In the genomic region with DNA sequence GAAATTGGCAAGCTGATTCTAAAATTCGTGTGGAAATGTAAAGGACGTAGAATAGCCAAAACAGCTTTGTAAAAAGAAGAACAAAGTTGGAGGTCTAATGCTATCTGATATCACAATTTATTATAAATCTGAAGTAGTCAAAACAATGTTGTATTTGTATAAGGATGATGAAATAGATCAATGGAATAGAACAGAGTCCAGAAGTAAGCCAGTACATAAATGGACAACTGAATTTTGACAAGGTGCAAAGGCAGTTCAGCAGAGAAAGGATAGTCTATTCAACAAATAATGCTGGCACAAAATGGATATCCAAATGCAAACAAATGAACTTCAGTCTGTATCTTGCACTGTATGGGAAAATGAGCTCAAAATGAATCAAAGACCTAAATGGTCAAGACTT, we compare ENCODE assay signal across 26 cellular contexts.
"Had no signal": no experiment of that assay in that cellular context is flagged by ENCODE, and none has a peak within 500 bp of the region (broad histone marks: within the 10 kb centered on the region; RNA-seq: fewer than 3 reads in every experiment).

No MANE protein-coding gene starts in this region.

- DNase-seq: activated CD4-positive, alpha-beta memory T cell treated with anti-CD3 and anti-CD28 coated beads, Interleukin-2, amount 10 ng/mL, durations not matched to agents 7 days and 5 days; activated CD4-positive, alpha-beta T cell treated with anti-CD3 and anti-CD28 coated beads for 36 hours; activated CD4-positive, alpha-beta T cell treated with anti-CD3 and anti-CD28 coated beads, Interleukin-2, amount 50 U/mL, for 1 hour; activated gamma-delta T cell; activated naive CD4-positive, alpha-beta T cell treated with anti-CD3 and anti-CD28 coated beads for 36 hours; activated T-cell treated with anti-CD3 and anti-CD28 coated beads for 4 hours; activated T-cell treated with anti-CD3 and anti-CD28 coated beads, Interleukin-2, amount 50 U/mL, for 48 hours; amygdala; NCI-H1092; NCI-H1417; NCI-H1930; NCI-H2107; NCI-H2171 treated with DMSO at 0.1 percent for 48 hours; NCI-H226; NCI-H524; SHP77 treated with DMSO at 0.1 percent for 48 hours; T-cell; T-helper 2 cell; T1000 had no signal

- H3K4me3 Mint-ChIP-seq: activated CD4-positive, alpha-beta memory T cell treated with anti-CD3 and anti-CD28 coated beads, Interleukin-2, amount 10 ng/mL, durations not matched to agents 7 days and 5 days; activated CD4-positive, alpha-beta T cell treated with anti-CD3 and anti-CD28 coated beads for 36 hours; activated naive CD4-positive, alpha-beta T cell treated with anti-CD3 and anti-CD28 coated beads for 36 hours; activated naive CD8-positive, alpha-beta T cell; activated T-helper 17 cell treated with anti-CD3 and anti-CD28 coated beads, Interleukin-2, amount 50 U/mL, for 72 hours; brain; central memory CD8-positive, alpha-beta T cell; T-cell had no signal

- H3K27ac Mint-ChIP-seq: activated CD4-positive, alpha-beta memory T cell treated with anti-CD3 and anti-CD28 coated beads, Interleukin-2, amount 10 ng/mL, durations not matched to agents 7 days and 5 days; activated CD4-positive, alpha-beta T cell treated with anti-CD3 and anti-CD28 coated beads for 36 hours; activated naive CD4-positive, alpha-beta T cell treated with anti-CD3 and anti-CD28 coated beads for 36 hours; activated naive CD8-positive, alpha-beta T cell; activated T-helper 17 cell treated with anti-CD3 and anti-CD28 coated beads, Interleukin-2, amount 50 U/mL, for 72 hours; brain; T-cell had no signal

- H3K9me3 Mint-ChIP-seq: activated CD4-positive, alpha-beta memory T cell treated with anti-CD3 and anti-CD28 coated beads, Interleukin-2, amount 10 ng/mL, durations not matched to agents 7 days and 5 days; activated T-helper 17 cell treated with anti-CD3 and anti-CD28 coated beads, Interleukin-2, amount 50 U/mL, for 72 hours; central memory CD8-positive, alpha-beta T cell had no signal

- FAIRE-seq: astrocyte, RCC 7860, TTC549 had no signal

- H3K27me3 Mint-ChIP-seq: activated CD4-positive, alpha-beta T cell treated with anti-CD3 and anti-CD28 coated beads for 36 hours; activated naive CD8-positive, alpha-beta T cell; activated T-helper 17 cell treated with anti-CD3 and anti-CD28 coated beads, Interleukin-2, amount 50 U/mL, for 72 hours; T-cell had no signal

- ATAC-seq: activated CD4-positive, alpha-beta T cell treated with anti-CD3 and anti-CD28 coated beads for 36 hours; activated T-helper 17 cell treated with anti-CD3 and anti-CD28 coated beads, Interleukin-2, amount 50 U/mL, for 72 hours; T-cell had no signal

- H3K4me1 Mint-ChIP-seq: activated CD4-positive, alpha-beta memory T cell treated with anti-CD3 and anti-CD28 coated beads, Interleukin-2, amount 10 ng/mL, durations not matched to agents 7 days and 5 days; activated T-helper 17 cell treated with anti-CD3 and anti-CD28 coated beads, Interleukin-2, amount 50 U/mL, for 72 hours; central memory CD8-positive, alpha-beta T cell; T-cell had no signal
